Comparison of ENCODE assay signal across 20 cellular contexts in the genomic region with DNA sequence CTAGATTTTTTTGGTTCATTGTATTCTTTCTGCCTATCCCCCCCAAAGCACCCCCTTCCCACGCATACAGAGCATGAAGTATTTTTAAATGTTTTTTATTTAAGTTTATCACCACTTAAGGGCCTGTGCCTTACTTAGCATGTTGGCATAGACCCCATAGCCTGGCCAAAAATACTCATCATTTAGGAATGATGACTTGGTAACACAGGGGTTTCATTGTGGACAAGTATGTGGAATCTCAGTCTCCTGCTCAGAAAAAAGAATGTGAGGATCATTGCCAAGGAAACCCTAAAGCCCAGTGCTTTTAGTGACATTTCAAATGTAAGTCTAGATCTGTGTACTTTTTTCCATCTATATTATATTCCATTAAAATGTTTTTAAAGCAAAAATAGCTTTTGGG.
DNase-seq lines count a peak whose midpoint lies in the region; ATAC-seq, FAIRE-seq and TF ChIP-seq lines count a peak whose summit lies in the region.
"Had no signal": no experiment of that assay in that cellular context is flagged by ENCODE, and none has a peak within 500 bp of the region (broad histone marks: within the 10 kb centered on the region; RNA-seq: fewer than 3 reads in every experiment).

No MANE protein-coding gene starts in this region.

- no peak overlapping the region for H3K4me3 Mint-ChIP-seq in natural killer cell treated with Interleukin-12 subunit alpha and Interleukin-12 subunit beta and Interleukin-15 and Interleukin-18, amount 100 ng/mL, for 72 hours
- H3K4me3 Mint-ChIP-seq: activated B cell treated with CpG ODN at 0.5 μM for 24 hours; activated naive CD4-positive, alpha-beta T cell treated with anti-CD3 and anti-CD28 coated beads, Interleukin-2, amount 50 U/mL, for 24 hours; dendritic cell treated with granulocyte-macrophage colony-stimulating factor and Interleukin-4, amounts not matched to agents 40 ng/mL and 50 ng/mL, for 4 days had no signal

- TF ChIP-seq CTCF in astrocyte of the cerebellum (IDR thresholded peaks at IDR 0.05; ENCODE audit: low read depth, low read length, missing control alignments) = no peak
- TF ChIP-seq CTCF in D721Med (IDR thresholded peaks at IDR 0.05; ENCODE audit: insufficient read depth, missing control alignments) = no peak

- H3K4me3 ChIP-seq in astrocyte of the cerebellum (ENCODE audit: low read depth, low read length) = no peak overlapping the region

- peaks cover 0 to 3% of the 10 kb centered on the region in 2 donors for H3K27me3 Mint-ChIP-seq in natural killer cell treated with Interleukin-12 subunit alpha and Interleukin-12 subunit beta and Interleukin-15 and Interleukin-18, amount 100 ng/mL, for 72 hours
- H3K27me3 Mint-ChIP-seq: activated B cell treated with CpG ODN at 0.5 μM for 24 hours; activated naive CD4-positive, alpha-beta T cell treated with anti-CD3 and anti-CD28 coated beads, Interleukin-2, amount 50 U/mL, for 24 hours; dendritic cell treated with granulocyte-macrophage colony-stimulating factor and Interleukin-4, amounts not matched to agents 40 ng/mL and 50 ng/mL, for 4 days had no signal

- no peaks in the 10 kb centered on the region for H3K4me1 Mint-ChIP-seq in natural killer cell treated with Interleukin-12 subunit alpha and Interleukin-12 subunit beta and Interleukin-15 and Interleukin-18, amount 100 ng/mL, for 72 hours (ENCODE audit: low read depth in 2 of 2)
- H3K4me1 Mint-ChIP-seq: activated naive CD4-positive, alpha-beta T cell treated with anti-CD3 and anti-CD28 coated beads, Interleukin-2, amount 50 U/mL, for 24 hours had no signal

- H3K9me3 Mint-ChIP-seq in natural killer cell treated with Interleukin-12 subunit alpha and Interleukin-12 subunit beta and Interleukin-15 and Interleukin-18, amount 100 ng/mL, for 72 hours = no peaks in the 10 kb centered on the region
- H3K9me3 Mint-ChIP-seq: activated B cell treated with CpG ODN at 0.5 μM for 24 hours; activated naive CD4-positive, alpha-beta T cell treated with anti-CD3 and anti-CD28 coated beads, Interleukin-2, amount 50 U/mL, for 24 hours; dendritic cell treated with granulocyte-macrophage colony-stimulating factor and Interleukin-4, amounts not matched to agents 40 ng/mL and 50 ng/mL, for 4 days had no signal

- in situ Hi-C loops in astrocyte of the cerebellum (cut with HindIII; ENCODE audit: low sequenced_read_pairs) = no loop called here

- FAIRE-seq in D721Med (lab: Jason Lieb, UNC) = no peak

- DNase-seq in AG08395 (ENCODE audit: low spot score) (peak; percentile 72), HS-5 (ENCODE audit: low read depth) (peak; percentile 63), astrocyte of the cerebellum (ENCODE audit: low read depth) (peak; percentile 76), iris pigment epithelial cell (ENCODE audit: low read depth) (peak; percentile 80), D721Med (ENCODE audit: insufficient read length, low spot score) (no peak), cortex of kidney (lab: John Stamatoyannopoulos, UW) (no peak)
- no peak for DNase-seq in activated CD8-positive, alpha-beta memory T cell treated with anti-CD3 and anti-CD28 coated beads, Interleukin-2, amount 50 U/mL, for 4 hours
- no peak for DNase-seq in natural killer cell treated with Interleukin-12 subunit alpha and Interleukin-12 subunit beta and Interleukin-15 and Interleukin-18, amount 100 ng/mL, for 72 hours (ENCODE audit: low spot score)
- DNase-seq: activated B cell treated with CpG ODN at 0.5 μM for 24 hours; activated CD8-positive, alpha-beta memory T cell treated with anti-CD3 and anti-CD28 coated beads, Interleukin-2, amount 50 U/mL, for 48 hours; KG1; NCI-H1436; NCI-H446 treated with DMSO at 0.1 percent for 48 hours; stimulated activated naive CD4-positive, alpha-beta T cell; T-helper 1 cell had no signal

- H3K36me3 Mint-ChIP-seq in natural killer cell treated with Interleukin-12 subunit alpha and Interleukin-12 subunit beta and Interleukin-15 and Interleukin-18, amount 100 ng/mL, for 72 hours = no peaks in the 10 kb centered on the region
- H3K36me3 Mint-ChIP-seq: activated naive CD4-positive, alpha-beta T cell treated with anti-CD3 and anti-CD28 coated beads, Interleukin-2, amount 50 U/mL, for 24 hours had no signal

- no peak overlapping the region for H3K27ac Mint-ChIP-seq in natural killer cell treated with Interleukin-12 subunit alpha and Interleukin-12 subunit beta and Interleukin-15 and Interleukin-18, amount 100 ng/mL, for 72 hours
- H3K27ac Mint-ChIP-seq: activated B cell treated with CpG ODN at 0.5 μM for 24 hours; activated naive CD4-positive, alpha-beta T cell treated with anti-CD3 and anti-CD28 coated beads, Interleukin-2, amount 50 U/mL, for 24 hours; dendritic cell treated with granulocyte-macrophage colony-stimulating factor and Interleukin-4, amounts not matched to agents 40 ng/mL and 50 ng/mL, for 4 days had no signal

- ATAC-seq in natural killer cell treated with Interleukin-12 subunit alpha and Interleukin-12 subunit beta and Interleukin-15 and Interleukin-18, amount 100 ng/mL, for 72 hours = no peak
- ATAC-seq: esophagus mucosa, HCT116, Panc1 had no signal

Comparison
In these comparisons a context has a peak if more than half of its experiments do, and no peak if none do; other contexts are left out.
1. DNase-seq: peak in AG08395 (single experiment), HS-5 (single experiment), astrocyte of the cerebellum (single experiment) and iris pigment epithelial cell (single experiment); none in D721Med (single experiment), activated CD8-positive, alpha-beta memory T cell treated with anti-CD3 and anti-CD28 coated beads, Interleukin-2, amount 50 U/mL, for 4 hours (single experiment), natural killer cell treated with Interleukin-12 subunit alpha and Interleukin-12 subunit beta and Interleukin-15 and Interleukin-18, amount 100 ng/mL, for 72 hours (single experiment) and cortex of kidney (single experiment).